Comparison of ENCODE assay signal across 1 cellular context in genomic region chr3:197297476-197298340, GRCh38.
A peak's percentile ranks its signal among the peaks of the same experiment; 100 is the strongest.
TF ChIP-seq lines count a peak whose summit lies in the region.

No MANE protein-coding gene starts in this region.

TF ChIP-seq in HepG2, 621 proteins besides CTCF, POLR2A, EP300 and RAD21 (continued from another document):
- TF ChIP-seq ZBTB43 (CRISPR knock-in tag; conservative IDR thresholded peaks at IDR 0.05) (peak; percentile 58), ZC3H13 (CRISPR knock-in tag; IDR thresholded peaks at IDR 0.05) (peak; percentile 86; the same call in 1 of the 2 replicates), IRF9 (CRISPR knock-in tag; IDR thresholded peaks at IDR 0.05; ENCODE audit: borderline replicate concordance) (0 out of 2 replicates have a peak, but pooled peaks have one; percentile 66), NFKBIZ (CRISPR knock-in tag; IDR thresholded peaks at IDR 0.05) (no peak), ZNF232 (CRISPR knock-in tag; IDR thresholded peaks at IDR 0.05; ENCODE audit: borderline replicate concordance) (no peak), ATF5 (CRISPR knock-in tag; IDR thresholded peaks at IDR 0.05; ENCODE audit: low read depth) (no peak), SRSF1 (optimal IDR thresholded peaks at IDR 0.05; ENCODE audit: low read depth, low read length) (peak; percentile 24), ZNF329 (CRISPR knock-in tag; IDR thresholded peaks at IDR 0.05; ENCODE audit: low read depth) (0 out of 2 replicates have a peak, but pooled peaks have one; percentile 28), TCF12 (IDR thresholded peaks at IDR 0.05) (no peak), TCF12 (CRISPR knock-in tag; IDR thresholded peaks at IDR 0.05) (peak; percentile 36), ZBTB44 (CRISPR knock-in tag; IDR thresholded peaks at IDR 0.05) (no peak), ZNF235 (CRISPR knock-in tag; IDR thresholded peaks at IDR 0.05; ENCODE audit: borderline replicate concordance) (no peak; the same call in 1 of the 2 replicates), AFF4 (CRISPR knock-in tag; IDR thresholded peaks at IDR 0.05) (no peak), MAF1 (CRISPR knock-in tag; IDR thresholded peaks at IDR 0.05; ENCODE audit: borderline replicate concordance) (0 out of 2 replicates have a peak, but pooled peaks have one; percentile 49), PHF8 (CRISPR knock-in tag; IDR thresholded peaks at IDR 0.05) (peak; percentile 74), ARID2 (CRISPR knock-in tag; IDR thresholded peaks at IDR 0.05; ENCODE audit: borderline replicate concordance) (no peak), ZNF263 (CRISPR knock-in tag; IDR thresholded peaks at IDR 0.05) (peak; percentile 25; the same call in 1 of the 2 replicates), IRF2 (CRISPR knock-in tag; IDR thresholded peaks at IDR 0.05) (no peak; the same call in 1 of the 2 replicates), ZFP82 (CRISPR knock-in tag; IDR thresholded peaks at IDR 0.05; ENCODE audit: borderline replicate concordance) (0 out of 2 replicates have a peak, but pooled peaks have one; percentile 30), ZBTB2 (CRISPR knock-in tag; IDR thresholded peaks at IDR 0.05; ENCODE audit: low read depth) (peak; percentile 75), KDM4B (CRISPR knock-in tag; IDR thresholded peaks at IDR 0.05) (no peak), E2F1 (CRISPR knock-in tag; IDR thresholded peaks at IDR 0.05) (0 out of 2 replicates have a peak, but pooled peaks have one; percentile 48), THAP11 (CRISPR knock-in tag; IDR thresholded peaks at IDR 0.05) (peak; percentile 56), IKZF5 (CRISPR knock-in tag; IDR thresholded peaks at IDR 0.05) (0 out of 2 replicates have a peak, but pooled peaks have one; percentile 17), BHLHE40 (IDR thresholded peaks at IDR 0.05; ENCODE audit: low read length) (no peak)
TF ChIP-seq in HepG2: peak in this region for 150.
